1 cellular context compared by ENCODE assay signal in the genomic region with DNA sequence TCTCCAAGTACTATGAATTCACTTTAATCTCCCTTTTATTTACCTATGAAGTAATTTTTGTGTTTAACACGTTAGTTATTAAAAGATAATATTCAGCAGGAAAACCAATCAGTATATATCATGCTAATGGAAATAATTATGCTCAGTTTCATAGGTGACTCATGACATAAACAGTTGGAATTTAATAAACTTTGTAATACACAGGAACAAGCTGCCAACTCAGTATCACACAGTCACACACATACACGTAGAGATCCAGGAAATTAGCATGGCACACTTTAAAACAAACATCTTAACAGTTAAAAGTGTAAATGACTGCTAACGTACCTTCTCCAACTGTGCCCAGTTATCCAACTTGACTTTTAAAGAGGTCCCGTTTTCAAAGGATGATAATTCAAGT.
TF ChIP-seq lines count a peak whose summit lies in the region.

No MANE protein-coding gene starts in this region.

TF ChIP-seq in SK-N-SH, 30 proteins besides CTCF, POLR2A, EP300 and RAD21 (continued from another document):
- TF ChIP-seq, protein P1, sequence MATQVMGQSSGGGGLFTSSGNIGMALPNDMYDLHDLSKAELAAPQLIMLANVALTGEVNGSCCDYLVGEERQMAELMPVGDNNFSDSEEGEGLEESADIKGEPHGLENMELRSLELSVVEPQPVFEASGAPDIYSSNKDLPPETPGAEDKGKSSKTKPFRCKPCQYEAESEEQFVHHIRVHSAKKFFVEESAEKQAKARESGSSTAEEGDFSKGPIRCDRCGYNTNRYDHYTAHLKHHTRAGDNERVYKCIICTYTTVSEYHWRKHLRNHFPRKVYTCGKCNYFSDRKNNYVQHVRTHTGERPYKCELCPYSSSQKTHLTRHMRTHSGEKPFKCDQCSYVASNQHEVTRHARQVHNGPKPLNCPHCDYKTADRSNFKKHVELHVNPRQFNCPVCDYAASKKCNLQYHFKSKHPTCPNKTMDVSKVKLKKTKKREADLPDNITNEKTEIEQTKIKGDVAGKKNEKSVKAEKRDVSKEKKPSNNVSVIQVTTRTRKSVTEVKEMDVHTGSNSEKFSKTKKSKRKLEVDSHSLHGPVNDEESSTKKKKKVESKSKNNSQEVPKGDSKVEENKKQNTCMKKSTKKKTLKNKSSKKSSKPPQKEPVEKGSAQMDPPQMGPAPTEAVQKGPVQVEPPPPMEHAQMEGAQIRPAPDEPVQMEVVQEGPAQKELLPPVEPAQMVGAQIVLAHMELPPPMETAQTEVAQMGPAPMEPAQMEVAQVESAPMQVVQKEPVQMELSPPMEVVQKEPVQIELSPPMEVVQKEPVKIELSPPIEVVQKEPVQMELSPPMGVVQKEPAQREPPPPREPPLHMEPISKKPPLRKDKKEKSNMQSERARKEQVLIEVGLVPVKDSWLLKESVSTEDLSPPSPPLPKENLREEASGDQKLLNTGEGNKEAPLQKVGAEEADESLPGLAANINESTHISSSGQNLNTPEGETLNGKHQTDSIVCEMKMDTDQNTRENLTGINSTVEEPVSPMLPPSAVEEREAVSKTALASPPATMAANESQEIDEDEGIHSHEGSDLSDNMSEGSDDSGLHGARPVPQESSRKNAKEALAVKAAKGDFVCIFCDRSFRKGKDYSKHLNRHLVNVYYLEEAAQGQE (IDR thresholded peaks at IDR 0.05; ENCODE audit: low read depth, low read length): no peak
- TF ChIP-seq MEF2A (IDR thresholded peaks at IDR 0.05; ENCODE audit: borderline replicate concordance, low read depth): no peak
- no peak for TF ChIP-seq GATA2 (CRISPR knock-in tag; IDR thresholded peaks at IDR 0.05)
